In the genomic region with DNA sequence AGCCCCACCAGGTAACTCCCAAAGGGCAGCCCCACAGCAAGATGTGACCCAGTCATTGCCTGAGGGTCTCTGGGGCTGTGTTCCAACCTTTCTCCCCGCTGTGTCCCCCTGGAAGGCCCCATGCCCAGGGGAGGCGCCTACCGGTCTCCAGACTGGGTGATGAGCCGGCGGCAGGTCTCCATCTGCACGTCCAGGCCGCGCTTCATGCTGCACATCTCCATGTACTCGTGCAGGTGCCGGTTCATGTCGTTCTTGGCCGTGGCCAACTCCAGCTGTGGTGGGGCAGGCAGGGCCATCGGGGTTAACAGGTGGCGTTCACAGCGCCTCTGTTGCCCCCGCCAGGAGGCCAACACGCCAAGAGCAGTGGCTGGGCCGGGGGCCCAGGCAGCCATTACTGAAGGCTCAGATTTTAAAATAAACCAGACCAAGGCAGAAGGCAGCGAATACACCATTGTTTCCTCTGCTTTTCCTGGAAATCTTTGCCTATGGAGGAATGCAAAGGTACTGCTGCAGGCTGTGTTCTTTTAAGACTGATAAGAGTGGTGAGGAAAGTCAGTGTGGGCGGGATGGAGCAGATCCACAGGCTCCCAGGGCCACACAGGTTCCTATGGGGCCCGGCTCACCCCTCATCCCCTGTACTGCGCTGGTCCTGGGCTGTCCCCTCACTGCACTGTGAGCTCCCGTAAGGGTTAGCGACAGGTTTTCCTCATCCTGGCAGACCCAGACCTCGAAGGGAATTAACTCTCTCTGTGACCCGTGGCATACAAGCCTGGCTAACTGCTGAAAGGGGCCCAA, we compare ENCODE assay signal across 10 cellular contexts. TPM values are rescaled to one million over a fixed set of nuclear protein-coding genes. Genes with fewer than 3 reads are reported as not detected.
A peak's percentile ranks its signal among the peaks of the same experiment; 100 is the strongest.
DNase-seq lines count a peak whose midpoint lies in the region; ATAC-seq and TF ChIP-seq lines count a peak whose summit lies in the region.
"Had no signal": no experiment of that assay in that cellular context is flagged by ENCODE, and none has a peak within 500 bp of the region (broad histone marks: within the 10 kb centered on the region; RNA-seq: fewer than 3 reads in every experiment).

No MANE protein-coding gene starts in this region.

- no peak overlapping the region for H3K4me3 ChIP-seq in CD4-positive, CD25-positive, alpha-beta regulatory T cell (ENCODE audit: low read depth, low read length)
- H3K4me3 ChIP-seq in OCI-LY1 (ENCODE audit: low read depth, low read length, poor library complexity, severe bottlenecking) (no peak overlapping the region), esophagus squamous epithelium (no peak overlapping the region), testis (no peak overlapping the region)

- TF ChIP-seq POLR2A in esophagus squamous epithelium (IDR thresholded peaks at IDR 0.05): no peak
- no peak for TF ChIP-seq POLR2A in testis (IDR thresholded peaks at IDR 0.05)

- TF ChIP-seq CTCF in OCI-LY1 (IDR thresholded peaks at IDR 0.05; ENCODE audit: low read length): no peak
- no peak for TF ChIP-seq CTCF in esophagus squamous epithelium (IDR thresholded peaks at IDR 0.05)
- no peak for TF ChIP-seq CTCF in testis (IDR thresholded peaks at IDR 0.05)

- H3K4me3 Mint-ChIP-seq in CD4-positive, CD25-positive, alpha-beta regulatory T cell: peak overlapping the region; percentile 21 to 82 (median 79)
- no peak overlapping the region for H3K4me3 Mint-ChIP-seq in stimulated activated memory B cell treated with anti-CD40 and anti-IgM and Interleukin-4, amounts not matched to agents 10 μg/mL and 1 μg/mL and 100 μg/mL, for 72 hours

- H3K9me3 ChIP-seq in CD4-positive, CD25-positive, alpha-beta regulatory T cell (ENCODE audit: control insufficient read depth in 2 of 2, low read length in 2 of 2): no peaks in the 10 kb centered on the region
- H3K9me3 ChIP-seq in OCI-LY1 (ENCODE audit: low read length) (no peaks in the 10 kb centered on the region), esophagus squamous epithelium (no peaks in the 10 kb centered on the region), testis (no peaks in the 10 kb centered on the region)

- peaks cover 29% of the 10 kb centered on the region for H3K36me3 ChIP-seq in CD4-positive, CD25-positive, alpha-beta regulatory T cell (ENCODE audit: control insufficient read depth, insufficient read depth, low read length)
- peaks cover 53% of the 10 kb centered on the region for H3K36me3 ChIP-seq in OCI-LY1 (ENCODE audit: insufficient read depth, low read length)
- peaks cover 12 to 47% (median 18%) of the 10 kb centered on the region in 3 donors for H3K36me3 ChIP-seq in esophagus squamous epithelium
- peaks cover 3% of the 10 kb centered on the region for H3K36me3 ChIP-seq in testis (ENCODE audit: low read depth, missing control alignments)

- H3K27ac Mint-ChIP-seq in CD4-positive, CD25-positive, alpha-beta regulatory T cell: peak overlapping the region; percentile 61 to 93 (median 76)
- H3K27ac Mint-ChIP-seq in stimulated activated memory B cell treated with anti-CD40 and anti-IgM and Interleukin-4, amounts not matched to agents 10 μg/mL and 1 μg/mL and 100 μg/mL, for 72 hours: no peak overlapping the region

- H3F3A ChIP-seq in OCI-LY1 (ENCODE audit: insufficient read depth, low read length): no peaks in the 10 kb centered on the region; the same call in none of the 2 replicates

- H3K27me3 ChIP-seq in CD4-positive, CD25-positive, alpha-beta regulatory T cell (ENCODE audit: control insufficient read depth, insufficient read depth, low read length): no peaks in the 10 kb centered on the region
- H3K27me3 ChIP-seq in OCI-LY1 (ENCODE audit: insufficient read depth, low read length): no peaks in the 10 kb centered on the region
- H3K27me3 ChIP-seq in esophagus squamous epithelium: no peaks in the 10 kb centered on the region
- no peaks in the 10 kb centered on the region for H3K27me3 ChIP-seq in testis

- H4K20me1 ChIP-seq in OCI-LY1 (ENCODE audit: insufficient read depth, low read length): no peaks in the 10 kb centered on the region

- WGBS in esophagus squamous epithelium, 2 donors: 86 to 88% methylated on average over 12 to 22 of the region's 26 CpGs
- WGBS in testis, 2 donors: 54 to 61% methylated on average over 17 to 26 of the region's 26 CpGs

- H3K9me2 ChIP-seq in OCI-LY1 (ENCODE audit: low read depth, low read length): no peaks in the 10 kb centered on the region

- DNase-seq in CD4-positive, CD25-positive, alpha-beta regulatory T cell: no peak
- DNase-seq in esophagus squamous epithelium (lab: John Stamatoyannopoulos, UW) (no peak), posterior vena cava (ENCODE audit: low spot score) (peak; percentile 85), testis (no peak), NCI-H2081 treated with DMSO at 0.1 percent for 48 hours (lab: John Stamatoyannopoulos, UW) (no peak)
- DNase-seq: foreskin melanocyte, NCI-H526 had no signal

- H3K79me2 ChIP-seq in OCI-LY1 (ENCODE audit: insufficient read depth, low read length): no peaks in the 10 kb centered on the region

- H3K4me2 ChIP-seq in OCI-LY1 (ENCODE audit: low read length): no peak overlapping the region

- ATAC-seq in CD4-positive, CD25-positive, alpha-beta regulatory T cell (ENCODE audit: low read depth in 2 of 2): no peak
- no peak for ATAC-seq in stimulated activated memory B cell treated with anti-CD40 and anti-IgM and Interleukin-4, amounts not matched to agents 10 μg/mL and 1 μg/mL and 100 μg/mL, for 72 hours
- ATAC-seq in GM21390 (IDR thresholded peaks at IDR 0.05; ENCODE audit: unreplicated experiment): no peak

- no peak overlapping the region for H3K9ac ChIP-seq in OCI-LY1 (ENCODE audit: low read length)

- peaks cover 1% of the 10 kb centered on the region for H3K27me3 Mint-ChIP-seq in CD4-positive, CD25-positive, alpha-beta regulatory T cell
- H3K27me3 Mint-ChIP-seq in stimulated activated memory B cell treated with anti-CD40 and anti-IgM and Interleukin-4, amounts not matched to agents 10 μg/mL and 1 μg/mL and 100 μg/mL, for 72 hours: no peaks in the 10 kb centered on the region

- H3K4me1 Mint-ChIP-seq in CD4-positive, CD25-positive, alpha-beta regulatory T cell: peaks cover 10 to 55% (median 21%) of the 10 kb centered on the region in 4 donors
- peaks cover 44% of the 10 kb centered on the region for H3K4me1 Mint-ChIP-seq in stimulated activated memory B cell treated with anti-CD40 and anti-IgM and Interleukin-4, amounts not matched to agents 10 μg/mL and 1 μg/mL and 100 μg/mL, for 72 hours

- peak overlapping the region; percentile 1 for H3K27ac ChIP-seq in CD4-positive, CD25-positive, alpha-beta regulatory T cell (ENCODE audit: insufficient read depth, low read length, poor library complexity, severe bottlenecking)
- H3K27ac ChIP-seq in OCI-LY1 (ENCODE audit: low read depth, low read length, poor library complexity, severe bottlenecking): peak overlapping the region; percentile 85
- H3K27ac ChIP-seq in esophagus squamous epithelium: peak overlapping the region; percentile 88 to 99 (median 96)
- H3K27ac ChIP-seq in testis: peak overlapping the region in 1 of 2 donors; percentile 32

- peaks cover 17% of the 10 kb centered on the region for H3K36me3 Mint-ChIP-seq in CD4-positive, CD25-positive, alpha-beta regulatory T cell
- H3K36me3 Mint-ChIP-seq in stimulated activated memory B cell treated with anti-CD40 and anti-IgM and Interleukin-4, amounts not matched to agents 10 μg/mL and 1 μg/mL and 100 μg/mL, for 72 hours: peaks cover 55% of the 10 kb centered on the region

- intact Hi-C loops in esophagus squamous epithelium (cut with DNase I): no loop called here
- intact Hi-C loops in posterior vena cava (cut with DNase I): no loop called here
- intact Hi-C loops in testis (cut with DNase I; ENCODE audit: low total_unique reads): no loop called here

- peaks cover 46% of the 10 kb centered on the region for H3K4me1 ChIP-seq in CD4-positive, CD25-positive, alpha-beta regulatory T cell (ENCODE audit: control insufficient read depth, insufficient read depth, low read length, poor library complexity, severe bottlenecking)
- H3K4me1 ChIP-seq in OCI-LY1 (ENCODE audit: insufficient read depth, low read length, severe bottlenecking) (peaks cover 49% of the 10 kb centered on the region), esophagus squamous epithelium (peaks cover 30 to 52% (median 31%) of the 10 kb centered on the region in 3 donors), testis (peaks cover 22% of the 10 kb centered on the region)

- H2AFZ ChIP-seq in OCI-LY1 (ENCODE audit: low read length): no peak overlapping the region

- no peaks in the 10 kb centered on the region for H3K9me3 Mint-ChIP-seq in CD4-positive, CD25-positive, alpha-beta regulatory T cell
- no peaks in the 10 kb centered on the region for H3K9me3 Mint-ChIP-seq in stimulated activated memory B cell treated with anti-CD40 and anti-IgM and Interleukin-4, amounts not matched to agents 10 μg/mL and 1 μg/mL and 100 μg/mL, for 72 hours

RNA-seq across cellular contexts. Expression of a gene that starts 7.3 kb away (rescaled TPM):
- 669 TPM for total RNA-seq in CD4-positive, CD25-positive, alpha-beta regulatory T cell
- 1,000 to 10,000 TPM; 1,962 to 2,973 (median 2,405) TPM for polyA plus RNA-seq in CD4-positive, CD25-positive, alpha-beta regulatory T cell
- total RNA-seq in esophagus squamous epithelium (1,000 to 10,000 TPM; 2,526 to 4,151 (median 3,597) TPM), posterior vena cava (1,000 to 10,000 TPM; 2,037 to 2,666 TPM), testis (1,000 to 10,000 TPM; 1,591 to 1,928 TPM)
- polyA plus RNA-seq in testis (ENCODE audit: insufficient read depth, low read depth, low replicate concordance): 1,857 TPM

RNA-seq across cellular contexts. Expression of a gene that starts 14.3 kb away (rescaled TPM):
- total RNA-seq in CD4-positive, CD25-positive, alpha-beta regulatory T cell: 46.6 TPM
- 10 to 100 TPM in 1 of 4 donors, 1 to 10 TPM in 3; 5.6 to 10.4 (median 8.3) TPM for polyA plus RNA-seq in CD4-positive, CD25-positive, alpha-beta regulatory T cell
- total RNA-seq in esophagus squamous epithelium: 1 to 10 TPM in 3 of 4 donors, under 1 TPM in 1; 0.76 to 7.4 (median 2.7) TPM
- 10 to 100 TPM; 26.4 to 33.0 TPM for total RNA-seq in posterior vena cava
- total RNA-seq in testis: 10 to 100 TPM; 40.6 to 43.4 TPM
- 28.6 TPM for polyA plus RNA-seq in testis (ENCODE audit: insufficient read depth, low read depth, low replicate concordance)

RNA-seq across cellular contexts. Expression of a gene that starts 26.5 kb away (rescaled TPM):
- 77.5 TPM for total RNA-seq in CD4-positive, CD25-positive, alpha-beta regulatory T cell
- polyA plus RNA-seq in CD4-positive, CD25-positive, alpha-beta regulatory T cell: 10 to 100 TPM; 13.2 to 34.0 (median 22.5) TPM
- total RNA-seq in esophagus squamous epithelium (10 to 100 TPM; 36.0 to 51.9 (median 48.2) TPM), posterior vena cava (10 to 100 TPM; 18.6 to 27.1 TPM), testis (10 to 100 TPM; 51.8 to 60.3 TPM)
- polyA plus RNA-seq in testis (ENCODE audit: insufficient read depth, low read depth, low replicate concordance): 38.6 TPM

RNA-seq across cellular contexts. Expression of a gene that starts 47.7 kb away (rescaled TPM):
- total RNA-seq in CD4-positive, CD25-positive, alpha-beta regulatory T cell: 32.8 TPM
- 10 to 100 TPM; 21.5 to 29.1 (median 26.3) TPM for polyA plus RNA-seq in CD4-positive, CD25-positive, alpha-beta regulatory T cell
- total RNA-seq in esophagus squamous epithelium (10 to 100 TPM; 25.6 to 73.2 (median 55.9) TPM), posterior vena cava (10 to 100 TPM; 14.4 to 16.3 TPM), testis (10 to 100 TPM; 42.9 to 43.1 TPM)
- 46.6 TPM for polyA plus RNA-seq in testis (ENCODE audit: insufficient read depth, low read depth, low replicate concordance)

RNA-seq across cellular contexts. Expression of a gene that starts 48.5 kb away (rescaled TPM):
- 40.5 TPM for total RNA-seq in CD4-positive, CD25-positive, alpha-beta regulatory T cell
- 100 to 1,000 TPM; 243 to 372 (median 253) TPM for polyA plus RNA-seq in CD4-positive, CD25-positive, alpha-beta regulatory T cell
- 10 to 100 TPM; 36.3 to 95.5 (median 72.6) TPM for total RNA-seq in esophagus squamous epithelium
- total RNA-seq in posterior vena cava: 100 to 1,000 TPM in 1 of 2 donors, 10 to 100 TPM in 1; 90.1 to 102 TPM
- total RNA-seq in testis: 100 to 1,000 TPM; 106 to 135 TPM
- 343 TPM for polyA plus RNA-seq in testis (ENCODE audit: insufficient read depth, low read depth, low replicate concordance)
